29 cellular contexts compared by ENCODE assay signal in the genomic region with DNA sequence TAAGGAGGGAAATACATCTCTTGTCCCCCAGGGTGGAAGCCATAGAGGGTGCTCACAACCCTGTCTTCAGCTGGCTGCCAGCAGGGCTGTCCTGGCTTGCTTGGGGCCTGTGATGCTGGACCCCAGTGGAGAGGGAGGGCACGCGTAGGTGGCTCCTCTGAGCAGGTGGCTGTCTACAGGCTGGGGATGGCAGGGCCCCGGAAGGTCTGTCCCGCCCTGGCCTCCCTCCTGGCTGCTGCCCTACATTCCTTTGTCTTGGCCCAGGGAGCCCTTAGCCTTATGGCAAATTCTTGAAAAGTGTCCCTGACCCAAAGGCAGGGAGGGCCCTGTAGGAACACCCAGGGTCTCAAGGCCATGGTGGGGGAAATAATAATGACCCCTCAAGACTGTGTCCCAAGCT.
"Had no signal": no experiment of that assay in that cellular context is flagged by ENCODE, and none has a peak within 500 bp of the region (broad histone marks: within the 10 kb centered on the region; RNA-seq: fewer than 3 reads in every experiment).

No MANE protein-coding gene starts in this region.

- DNase-seq: activated CD4-positive, alpha-beta memory T cell treated with anti-CD3 and anti-CD28 coated beads, Interleukin-2, amount 10 ng/mL, durations not matched to agents 7 days and 5 days; activated CD4-positive, alpha-beta T cell treated with anti-CD3 and anti-CD28 coated beads for 1 hour; activated CD4-positive, alpha-beta T cell treated with anti-CD3 and anti-CD28 coated beads for 4 hours; activated CD4-positive, alpha-beta T cell treated with anti-CD3 and anti-CD28 coated beads, Interleukin-2, amount 10 ng/mL, durations not matched to agents 7 days and 5 days; activated CD4-positive, alpha-beta T cell treated with anti-CD3 and anti-CD28 coated beads, Interleukin-2, amount 50 U/mL, for 4 hours; activated CD4-positive, CD25-positive, alpha-beta regulatory T cell; activated CD8-positive, alpha-beta memory T cell treated with anti-CD3 and anti-CD28 coated beads, Interleukin-2, amount 50 U/mL, for 48 hours; activated gamma-delta T cell; activated naive CD4-positive, alpha-beta T cell; activated naive CD4-positive, alpha-beta T cell treated with anti-CD3 and anti-CD28 coated beads, Interleukin-2, amount 10 ng/mL, durations not matched to agents 7 days and 5 days; activated naive CD8-positive, alpha-beta T cell treated with anti-CD3 and anti-CD28 coated beads, Interleukin-2, amount 10 ng/mL, durations not matched to agents 7 days and 5 days; activated T-cell treated with anti-CD3 and anti-CD28 coated beads for 4 hours; activated T-cell treated with anti-CD3 and anti-CD28 coated beads, Interleukin-2, amount 50 U/mL, for 24 hours; activated T-cell treated with anti-CD3 and anti-CD28 coated beads, Interleukin-2, amount 50 U/mL, for 72 hours; caudate nucleus; cortex of kidney; dermis blood vessel endothelial cell; effector CD4-positive, alpha-beta T cell; esophagus squamous epithelium; foreskin melanocyte; glutamatergic neuron; T-helper 1 cell; T-helper 17 cell; T1000; WERI-Rb-1 had no signal

- H3K9me3 Mint-ChIP-seq: activated CD4-positive, alpha-beta memory T cell treated with anti-CD3 and anti-CD28 coated beads, Interleukin-2, amount 10 ng/mL, durations not matched to agents 7 days and 5 days; activated CD4-positive, alpha-beta T cell treated with anti-CD3 and anti-CD28 coated beads, Interleukin-2, amount 10 ng/mL, durations not matched to agents 7 days and 5 days; activated naive CD4-positive, alpha-beta T cell treated with anti-CD3 and anti-CD28 coated beads, Interleukin-2, amount 10 ng/mL, durations not matched to agents 7 days and 5 days; activated naive CD4-positive, alpha-beta T cell treated with anti-CD3 and anti-CD28 coated beads, Interleukin-2, amount 50 U/mL, for 72 hours; activated naive CD8-positive, alpha-beta T cell treated with anti-CD3 and anti-CD28 coated beads, Interleukin-2, amount 10 ng/mL, durations not matched to agents 7 days and 5 days; activated T-cell treated with anti-CD3 and anti-CD28 coated beads, Interleukin-2, amount 50 U/mL, for 24 hours; activated T-cell treated with anti-CD3 and anti-CD28 coated beads, Interleukin-2, amount 50 U/mL, for 72 hours; T-helper 2 cell treated with Interferon-gamma antibody and Interleukin-4, amounts not matched to agents 5 μg/mL and 100 μg/mL, for 36 hours had no signal

- ATAC-seq: activated naive CD4-positive, alpha-beta T cell treated with anti-CD3 and anti-CD28 coated beads, Interleukin-2, amount 50 U/mL, for 72 hours; activated T-cell treated with anti-CD3 and anti-CD28 coated beads, Interleukin-2, amount 50 U/mL, for 72 hours; T-helper 17 cell had no signal

- H3K36me3 Mint-ChIP-seq: activated naive CD4-positive, alpha-beta T cell treated with anti-CD3 and anti-CD28 coated beads, Interleukin-2, amount 10 ng/mL, durations not matched to agents 7 days and 5 days; activated naive CD4-positive, alpha-beta T cell treated with anti-CD3 and anti-CD28 coated beads, Interleukin-2, amount 50 U/mL, for 72 hours; activated naive CD8-positive, alpha-beta T cell treated with anti-CD3 and anti-CD28 coated beads, Interleukin-2, amount 10 ng/mL, durations not matched to agents 7 days and 5 days had no signal

- H3K27me3 Mint-ChIP-seq: activated CD4-positive, alpha-beta memory T cell treated with anti-CD3 and anti-CD28 coated beads, Interleukin-2, amount 10 ng/mL, durations not matched to agents 7 days and 5 days; activated CD4-positive, alpha-beta T cell treated with anti-CD3 and anti-CD28 coated beads, Interleukin-2, amount 10 ng/mL, durations not matched to agents 7 days and 5 days; activated naive CD8-positive, alpha-beta T cell treated with anti-CD3 and anti-CD28 coated beads, Interleukin-2, amount 10 ng/mL, durations not matched to agents 7 days and 5 days; activated T-cell treated with anti-CD3 and anti-CD28 coated beads, Interleukin-2, amount 50 U/mL, for 24 hours had no signal

- H3K27ac Mint-ChIP-seq: activated CD4-positive, alpha-beta memory T cell treated with anti-CD3 and anti-CD28 coated beads, Interleukin-2, amount 10 ng/mL, durations not matched to agents 7 days and 5 days; activated CD4-positive, alpha-beta T cell treated with anti-CD3 and anti-CD28 coated beads, Interleukin-2, amount 10 ng/mL, durations not matched to agents 7 days and 5 days; activated naive CD4-positive, alpha-beta T cell treated with anti-CD3 and anti-CD28 coated beads, Interleukin-2, amount 10 ng/mL, durations not matched to agents 7 days and 5 days; activated naive CD4-positive, alpha-beta T cell treated with anti-CD3 and anti-CD28 coated beads, Interleukin-2, amount 50 U/mL, for 72 hours; activated naive CD8-positive, alpha-beta T cell treated with anti-CD3 and anti-CD28 coated beads, Interleukin-2, amount 10 ng/mL, durations not matched to agents 7 days and 5 days; activated T-cell treated with anti-CD3 and anti-CD28 coated beads, Interleukin-2, amount 50 U/mL, for 24 hours; activated T-cell treated with anti-CD3 and anti-CD28 coated beads, Interleukin-2, amount 50 U/mL, for 72 hours; T-helper 2 cell treated with Interferon-gamma antibody and Interleukin-4, amounts not matched to agents 5 μg/mL and 100 μg/mL, for 36 hours had no signal

- H3K4me3 ChIP-seq: esophagus squamous epithelium, heart left ventricle had no signal

- H3K4me3 Mint-ChIP-seq: activated CD4-positive, alpha-beta memory T cell treated with anti-CD3 and anti-CD28 coated beads, Interleukin-2, amount 10 ng/mL, durations not matched to agents 7 days and 5 days; activated CD4-positive, alpha-beta T cell treated with anti-CD3 and anti-CD28 coated beads, Interleukin-2, amount 10 ng/mL, durations not matched to agents 7 days and 5 days; activated naive CD4-positive, alpha-beta T cell treated with anti-CD3 and anti-CD28 coated beads, Interleukin-2, amount 10 ng/mL, durations not matched to agents 7 days and 5 days; activated naive CD8-positive, alpha-beta T cell treated with anti-CD3 and anti-CD28 coated beads, Interleukin-2, amount 10 ng/mL, durations not matched to agents 7 days and 5 days; activated T-cell treated with anti-CD3 and anti-CD28 coated beads, Interleukin-2, amount 50 U/mL, for 24 hours; activated T-cell treated with anti-CD3 and anti-CD28 coated beads, Interleukin-2, amount 50 U/mL, for 72 hours; T-helper 17 cell; T-helper 2 cell treated with Interferon-gamma antibody and Interleukin-4, amounts not matched to agents 5 μg/mL and 100 μg/mL, for 36 hours had no signal

- H3K27ac ChIP-seq: epithelial cell of prostate, esophagus squamous epithelium, heart left ventricle, WERI-Rb-1 had no signal

- H3K4me1 Mint-ChIP-seq: activated CD4-positive, alpha-beta memory T cell treated with anti-CD3 and anti-CD28 coated beads, Interleukin-2, amount 10 ng/mL, durations not matched to agents 7 days and 5 days; activated CD4-positive, alpha-beta T cell treated with anti-CD3 and anti-CD28 coated beads, Interleukin-2, amount 10 ng/mL, durations not matched to agents 7 days and 5 days; activated naive CD4-positive, alpha-beta T cell treated with anti-CD3 and anti-CD28 coated beads, Interleukin-2, amount 10 ng/mL, durations not matched to agents 7 days and 5 days; activated naive CD8-positive, alpha-beta T cell treated with anti-CD3 and anti-CD28 coated beads, Interleukin-2, amount 10 ng/mL, durations not matched to agents 7 days and 5 days; T-helper 17 cell had no signal

- H3K9me3 ChIP-seq: esophagus squamous epithelium, heart left ventricle had no signal

- H3K36me3 ChIP-seq: esophagus squamous epithelium, heart left ventricle, WERI-Rb-1 had no signal

- H3K27me3 ChIP-seq: esophagus squamous epithelium, heart left ventricle had no signal

- H3K4me1 ChIP-seq: esophagus squamous epithelium, heart left ventricle had no signal
